19 cellular contexts compared by ENCODE assay signal in genomic region chr9:90368241-90368640, GRCh38.
"Had no signal": no experiment of that assay in that cellular context is flagged by ENCODE, and none has a peak within 500 bp of the region (broad histone marks: within the 10 kb centered on the region; RNA-seq: fewer than 3 reads in every experiment).

No MANE protein-coding gene starts in this region.

- H3K36me3 ChIP-seq: breast epithelium had no signal

- H3K27me3 ChIP-seq: breast epithelium had no signal

- H3K27ac Mint-ChIP-seq: activated CD4-positive, alpha-beta memory T cell treated with anti-CD3 and anti-CD28 coated beads for 36 hours; activated CD4-positive, alpha-beta T cell treated with anti-CD3 and anti-CD28 coated beads, Interleukin-2, amount 10 ng/mL, durations not matched to agents 7 days and 5 days; activated naive CD4-positive, alpha-beta T cell treated with anti-CD3 and anti-CD28 coated beads for 36 hours; activated naive CD8-positive, alpha-beta T cell; T-cell had no signal

- H3K4me3 Mint-ChIP-seq: activated CD4-positive, alpha-beta memory T cell treated with anti-CD3 and anti-CD28 coated beads for 36 hours; activated CD4-positive, alpha-beta T cell treated with anti-CD3 and anti-CD28 coated beads, Interleukin-2, amount 10 ng/mL, durations not matched to agents 7 days and 5 days; activated naive CD4-positive, alpha-beta T cell treated with anti-CD3 and anti-CD28 coated beads for 36 hours; activated naive CD8-positive, alpha-beta T cell; activated T-cell treated with anti-CD3 and anti-CD28 coated beads, Interleukin-2, amount 50 U/mL, for 4 hours; T-cell had no signal

- H3K4me1 Mint-ChIP-seq: activated CD4-positive, alpha-beta T cell treated with anti-CD3 and anti-CD28 coated beads, Interleukin-2, amount 10 ng/mL, durations not matched to agents 7 days and 5 days; T-cell had no signal

- H3K4me3 ChIP-seq: breast epithelium had no signal

- H3K9me3 Mint-ChIP-seq: activated CD4-positive, alpha-beta memory T cell treated with anti-CD3 and anti-CD28 coated beads for 36 hours; activated CD4-positive, alpha-beta T cell treated with anti-CD3 and anti-CD28 coated beads, Interleukin-2, amount 10 ng/mL, durations not matched to agents 7 days and 5 days; activated naive CD4-positive, alpha-beta T cell treated with anti-CD3 and anti-CD28 coated beads for 36 hours; activated T-cell treated with anti-CD3 and anti-CD28 coated beads, Interleukin-2, amount 50 U/mL, for 4 hours; T-cell had no signal

- H3K27ac ChIP-seq: breast epithelium had no signal

- H3K9me3 ChIP-seq: breast epithelium had no signal

- H3K36me3 Mint-ChIP-seq: activated CD4-positive, alpha-beta memory T cell treated with anti-CD3 and anti-CD28 coated beads for 36 hours; activated naive CD8-positive, alpha-beta T cell; T-cell had no signal

- DNase-seq: activated CD4-positive, alpha-beta memory T cell treated with anti-CD3 and anti-CD28 coated beads for 36 hours; activated CD4-positive, alpha-beta T cell treated with anti-CD3 and anti-CD28 coated beads, Interleukin-2, amount 10 ng/mL, durations not matched to agents 7 days and 5 days; activated CD4-positive, CD25-positive, alpha-beta regulatory T cell; activated CD8-positive, alpha-beta memory T cell treated with anti-CD3 and anti-CD28 coated beads for 24 hours; activated gamma-delta T cell; activated naive CD4-positive, alpha-beta T cell treated with anti-CD3 and anti-CD28 coated beads for 36 hours; activated T-cell treated with anti-CD3 and anti-CD28 coated beads, Interleukin-2, amount 50 U/mL, for 4 hours; IMR-90; KBM-7; NCI-H1092 treated with DMSO at 0.1 percent for 48 hours; NCI-H1930; NCI-H2171; NCI-H2227 treated with DMSO at 0.1 percent for 48 hours; SIG-M5; T-cell; T-helper 2 cell; T1000 had no signal
